In genomic region chr4:154049457-154050181, GRCh38 we compare ENCODE assay signal across 11 cellular contexts.
DNase-seq lines count a peak whose midpoint lies in the region; ATAC-seq and TF ChIP-seq lines count a peak whose summit lies in the region.
"Had no signal": no experiment of that assay in that cellular context is flagged by ENCODE, and none has a peak within 500 bp of the region (broad histone marks: within the 10 kb centered on the region; RNA-seq: fewer than 3 reads in every experiment).

No MANE protein-coding gene starts in this region.

- no peaks in the 10 kb centered on the region for H3K36me3 ChIP-seq in HCT116 (ENCODE audit: control insufficient read depth in 1 of 2, insufficient read depth in 2 of 2, low read length in 2 of 2)
- no peaks in the 10 kb centered on the region for H3K36me3 ChIP-seq in WERI-Rb-1
- H3K36me3 ChIP-seq: ovary had no signal

- ATAC-seq in HCT116 (peak; percentile 79), HG03097 (IDR thresholded peaks at IDR 0.05; ENCODE audit: low FRiP score, unreplicated experiment) (no peak), HG02840 (IDR thresholded peaks at IDR 0.05; ENCODE audit: low FRiP score, unreplicated experiment) (no peak), HG02642 (IDR thresholded peaks at IDR 0.05; ENCODE audit: poor library complexity, unreplicated experiment) (no peak)
- ATAC-seq: body of pancreas had no signal

- POLR2A ChIA-PET in HCT116 (lab: Charles Lee), result no interaction called here
- POLR2A ChIA-PET in activated CD4-positive, alpha-beta T cell treated with anti-CD3 and anti-CD28 coated beads, Interleukin-2, amount 10 ng/mL, durations not matched to agents 7 days and 5 days (lab: Charles Lee), result no interaction called here

- DNase-seq in AG10803 (ENCODE audit: low read depth) (peak; percentile 90), HCT116 (ENCODE audit: low read depth, low spot score) (peak; percentile 16), WERI-Rb-1 (peak; percentile 78), iPS-NIHi11 (ENCODE audit: low spot score) (peak; percentile 76)
- DNase-seq in activated CD4-positive, alpha-beta T cell treated with anti-CD3 and anti-CD28 coated beads, Interleukin-2, amount 10 ng/mL, durations not matched to agents 7 days and 5 days, result no peak
- DNase-seq: DMS79, ovary had no signal

- RAD21 ChIA-PET in HCT116 (lab: Charles Lee; ENCODE audit: low non-redundant PET in 1 of 2, low total read pairs in 2 of 2, uncharacterized antibody in 2 of 2, unreplicated experiment in 2 of 2), result no interaction called here

- TF ChIP-seq CTCF in AG10803 (conservative IDR thresholded peaks at IDR 0.05; ENCODE audit: low read length) (peak; percentile 17; the same call in 1 of the 2 replicates), HCT116 (IDR thresholded peaks at IDR 0.05 in 2 of 3, conservative IDR thresholded peaks at IDR 0.05 in 1 of 3; ENCODE audit: borderline replicate concordance in 1 of 3, insufficient read depth in 1 of 3, low read depth in 2 of 3, low read length in 2 of 3) (peak; percentile 4 to 51 (median 35); a peak in 3 of 6 replicates), WERI-Rb-1 (IDR thresholded peaks at IDR 0.05; ENCODE audit: low read depth, low read length) (peak; percentile 77)

- TF ChIP-seq RAD21 in HCT116 (IDR thresholded peaks at IDR 0.05; ENCODE audit: low read depth), result peak; percentile 25; the same call in 1 of the 2 replicates

- CTCF ChIA-PET in HCT116 (lab: Charles Lee), result interaction anchor here (1.9 kb wide), 1 partner anchor 263 kb away, joined by 21 read pairs; no protein-coding TSS in a partner anchor
- CTCF ChIA-PET in activated CD4-positive, alpha-beta T cell treated with anti-CD3 and anti-CD28 coated beads, Interleukin-2, amount 10 ng/mL, durations not matched to agents 7 days and 5 days (lab: Charles Lee), result no interaction called here

- H3K27me3 ChIP-seq in HCT116 (ENCODE audit: insufficient read depth, low read length) (no peaks in the 10 kb centered on the region), WERI-Rb-1 (ENCODE audit: insufficient read depth, low read depth, severe bottlenecking) (no peaks in the 10 kb centered on the region)
- H3K27me3 ChIP-seq: body of pancreas, ovary had no signal

- H3K9me2 ChIP-seq in HCT116 (ENCODE audit: insufficient read depth), result no peaks in the 10 kb centered on the region

- H3K27me3 Mint-ChIP-seq in activated CD4-positive, alpha-beta T cell treated with anti-CD3 and anti-CD28 coated beads, Interleukin-2, amount 10 ng/mL, durations not matched to agents 7 days and 5 days, result peaks cover 4% of the 10 kb centered on the region

- H3K4me2 ChIP-seq in HCT116 (ENCODE audit: low read length), result no peak overlapping the region

- intact Hi-C loops in HCT116 (cut with micrococcal nuclease), result no loop called here

- H3K9me3 Mint-ChIP-seq in activated CD4-positive, alpha-beta T cell treated with anti-CD3 and anti-CD28 coated beads, Interleukin-2, amount 10 ng/mL, durations not matched to agents 7 days and 5 days, result peaks cover 11% of the 10 kb centered on the region

- no peak overlapping the region for H3K4me3 ChIP-seq in AG10803 (ENCODE audit: low read length)
- H3K4me3 ChIP-seq in HCT116 (replicated peaks in 1 of 2; ENCODE audit: low read depth in 1 of 2, low read length in 2 of 2), result no peak overlapping the region
- no peak overlapping the region for H3K4me3 ChIP-seq in WERI-Rb-1 (ENCODE audit: low read depth, low read length)
- H3K4me3 ChIP-seq: body of pancreas, ovary had no signal

- H3K4me1 Mint-ChIP-seq in activated CD4-positive, alpha-beta T cell treated with anti-CD3 and anti-CD28 coated beads, Interleukin-2, amount 10 ng/mL, durations not matched to agents 7 days and 5 days, result no peaks in the 10 kb centered on the region

- H4K20me1 ChIP-seq in HCT116 (ENCODE audit: insufficient read depth), result no peaks in the 10 kb centered on the region

- H3K4me3 Mint-ChIP-seq in activated CD4-positive, alpha-beta T cell treated with anti-CD3 and anti-CD28 coated beads, Interleukin-2, amount 10 ng/mL, durations not matched to agents 7 days and 5 days, result no peak overlapping the region

- H3K79me2 ChIP-seq in HCT116 (ENCODE audit: insufficient read depth, low read length), result no peaks in the 10 kb centered on the region

- H3K4me1 ChIP-seq in HCT116 (ENCODE audit: control insufficient read depth in 1 of 2, insufficient read depth in 2 of 2, low read length in 2 of 2), result no peaks in the 10 kb centered on the region

- no peaks in the 10 kb centered on the region for H3K36me3 Mint-ChIP-seq in activated CD4-positive, alpha-beta T cell treated with anti-CD3 and anti-CD28 coated beads, Interleukin-2, amount 10 ng/mL, durations not matched to agents 7 days and 5 days (ENCODE audit: low read depth)

- H3K27ac Mint-ChIP-seq in activated CD4-positive, alpha-beta T cell treated with anti-CD3 and anti-CD28 coated beads, Interleukin-2, amount 10 ng/mL, durations not matched to agents 7 days and 5 days, result no peak overlapping the region

- H3K27ac ChIP-seq in HCT116 (ENCODE audit: low read depth, low read length) (no peak overlapping the region), WERI-Rb-1 (no peak overlapping the region)
- H3K27ac ChIP-seq: body of pancreas, ovary had no signal

- BruUV-seq in HCT116 (replicated peaks; lab: Mats Ljungman, UMichigan), result no TSS peak

- no peak for TF ChIP-seq POLR2A in HCT116 (IDR thresholded peaks at IDR 0.05; ENCODE audit: borderline replicate concordance, extremely low read depth, insufficient read depth, insufficient read length)

- no peak overlapping the region for H2AFZ ChIP-seq in HCT116 (ENCODE audit: low read depth, low read length, poor library complexity, severe bottlenecking)

- no peak overlapping the region for H3K9ac ChIP-seq in HCT116 (ENCODE audit: low read length)

- H3K9me3 ChIP-seq in HCT116 (ENCODE audit: control insufficient read depth in 1 of 2, insufficient read depth in 1 of 2, low read depth in 1 of 2, low read length in 2 of 2), result peaks cover 3 to 15% of the 10 kb centered on the region in 2 experiments; a peak in 1 of 4 replicates
- H3K9me3 ChIP-seq in WERI-Rb-1 (ENCODE audit: severe bottlenecking), result peaks cover 13% of the 10 kb centered on the region
- H3K9me3 ChIP-seq: body of pancreas, ovary had no signal

TF ChIP-seq in HCT116, 20 proteins besides CTCF, POLR2A, EP300 and RAD21:
- no peak for TF ChIP-seq SRF (IDR thresholded peaks at IDR 0.05; ENCODE audit: low read depth)

Comparison
In these comparisons a context has a peak if more than half of its experiments do, and no peak if none do; other contexts are left out.
1. CTCF ChIP-seq: peak in every context shown above with its lines; median percentile 77 in WERI-Rb-1; 35 in HCT116; 17 in AG10803.